25 cellular contexts compared by ENCODE assay signal in the genomic region with DNA sequence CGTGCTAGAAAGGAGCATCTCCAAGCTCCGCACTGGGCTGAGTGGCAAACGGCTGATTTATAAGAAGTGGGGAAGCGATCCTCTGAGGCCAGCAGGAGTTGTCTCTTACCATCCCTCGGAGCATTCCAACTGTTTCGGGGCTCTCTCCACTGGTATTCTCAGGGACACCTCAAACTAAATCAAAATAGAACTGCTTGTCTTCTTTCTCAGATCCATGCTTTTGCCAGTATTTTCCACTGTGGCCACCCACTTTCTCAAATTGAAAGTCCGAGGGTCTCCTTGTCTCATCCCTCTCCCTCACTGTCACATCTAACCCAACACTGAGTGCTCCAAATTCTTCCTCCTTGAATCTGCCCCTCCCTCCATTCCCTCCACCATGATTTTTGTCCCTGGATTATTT.
"Had no signal": no experiment of that assay in that cellular context is flagged by ENCODE, and none has a peak within 500 bp of the region (broad histone marks: within the 10 kb centered on the region; RNA-seq: fewer than 3 reads in every experiment).

No MANE protein-coding gene starts in this region.

- H3K4me1 Mint-ChIP-seq: activated B cell treated with CpG ODN at 0.5 μM for 24 hours; activated naive CD4-positive, alpha-beta T cell treated with anti-CD3 and anti-CD28 coated beads, Interleukin-2, amount 10 ng/mL, durations not matched to agents 7 days and 5 days; activated naive CD8-positive, alpha-beta T cell treated with anti-CD3 and anti-CD28 coated beads, Interleukin-2, amount 10 ng/mL, durations not matched to agents 7 days and 5 days; central memory CD8-positive, alpha-beta T cell had no signal

- H3K9me3 Mint-ChIP-seq: activated B cell treated with CpG ODN at 0.5 μM for 24 hours; activated CD4-positive, alpha-beta memory T cell treated with anti-CD3 and anti-CD28 coated beads for 36 hours; activated naive CD4-positive, alpha-beta T cell treated with anti-CD3 and anti-CD28 coated beads, Interleukin-2, amount 10 ng/mL, durations not matched to agents 7 days and 5 days; activated naive CD4-positive, alpha-beta T cell treated with anti-CD3 and anti-CD28 coated beads, Interleukin-2, amount 50 U/mL, for 72 hours; activated naive CD8-positive, alpha-beta T cell treated with anti-CD3 and anti-CD28 coated beads, Interleukin-2, amount 10 ng/mL, durations not matched to agents 7 days and 5 days; activated T-cell treated with anti-CD3 and anti-CD28 coated beads, Interleukin-2, amount 50 U/mL, for 24 hours; activated T-cell treated with anti-CD3 and anti-CD28 coated beads, Interleukin-2, amount 50 U/mL, for 72 hours; central memory CD8-positive, alpha-beta T cell; T-helper 2 cell treated with Interferon-gamma antibody and Interleukin-4, amounts not matched to agents 5 μg/mL and 100 μg/mL, for 36 hours had no signal

- DNase-seq: activated B cell treated with CpG ODN at 0.5 μM for 24 hours; activated CD4-positive, alpha-beta memory T cell treated with anti-CD3 and anti-CD28 coated beads for 36 hours; activated CD4-positive, alpha-beta T cell treated with anti-CD3 and anti-CD28 coated beads for 48 hours; activated CD4-positive, alpha-beta T cell treated with anti-CD3 and anti-CD28 coated beads, Interleukin-2, amount 50 U/mL, for 1 hour; activated CD8-positive, alpha-beta T cell treated with anti-CD3 and anti-CD28 coated beads, Interleukin-2, amount 10 ng/mL, durations not matched to agents 7 days and 5 days; activated gamma-delta T cell; activated naive CD4-positive, alpha-beta T cell; activated naive CD4-positive, alpha-beta T cell treated with anti-CD3 and anti-CD28 coated beads, Interleukin-2, amount 10 ng/mL, durations not matched to agents 7 days and 5 days; activated naive CD8-positive, alpha-beta T cell treated with anti-CD3 and anti-CD28 coated beads, Interleukin-2, amount 10 ng/mL, durations not matched to agents 7 days and 5 days; activated T-cell treated with anti-CD3 and anti-CD28 coated beads for 4 hours; activated T-cell treated with anti-CD3 and anti-CD28 coated beads, Interleukin-2, amount 50 U/mL, for 24 hours; activated T-cell treated with anti-CD3 and anti-CD28 coated beads, Interleukin-2, amount 50 U/mL, for 72 hours; brain microvascular endothelial cell; cortex of kidney; effector CD8-positive, alpha-beta T cell; erythroblast; foreskin melanocyte; T1000; WERI-Rb-1 had no signal

- H3K4me3 ChIP-seq: esophagus muscularis mucosa, gastroesophageal sphincter had no signal

- H3K4me1 ChIP-seq: esophagus muscularis mucosa, gastroesophageal sphincter had no signal

- H3K36me3 ChIP-seq: brain microvascular endothelial cell, esophagus muscularis mucosa, gastroesophageal sphincter, WERI-Rb-1 had no signal

- ATAC-seq: activated CD4-positive, CD25-positive, alpha-beta regulatory T cell treated with anti-CD3 and anti-CD28 coated beads, Interleukin-2, amount 50 U/mL, for 24 hours; activated CD8-positive, alpha-beta T cell treated with anti-CD3 and anti-CD28 coated beads, Interleukin-2, amount 10 ng/mL, durations not matched to agents 7 days and 5 days; activated naive CD4-positive, alpha-beta T cell treated with anti-CD3 and anti-CD28 coated beads, Interleukin-2, amount 50 U/mL, for 72 hours; activated T-cell treated with anti-CD3 and anti-CD28 coated beads, Interleukin-2, amount 50 U/mL, for 72 hours; gastroesophageal sphincter had no signal

- H3K36me3 Mint-ChIP-seq: activated CD4-positive, alpha-beta memory T cell treated with anti-CD3 and anti-CD28 coated beads for 36 hours; activated naive CD4-positive, alpha-beta T cell treated with anti-CD3 and anti-CD28 coated beads, Interleukin-2, amount 10 ng/mL, durations not matched to agents 7 days and 5 days; activated naive CD4-positive, alpha-beta T cell treated with anti-CD3 and anti-CD28 coated beads, Interleukin-2, amount 50 U/mL, for 72 hours; activated naive CD8-positive, alpha-beta T cell treated with anti-CD3 and anti-CD28 coated beads, Interleukin-2, amount 10 ng/mL, durations not matched to agents 7 days and 5 days had no signal

- H3K27ac Mint-ChIP-seq: activated B cell treated with CpG ODN at 0.5 μM for 24 hours; activated CD4-positive, alpha-beta memory T cell treated with anti-CD3 and anti-CD28 coated beads for 36 hours; activated CD8-positive, alpha-beta T cell treated with anti-CD3 and anti-CD28 coated beads, Interleukin-2, amount 10 ng/mL, durations not matched to agents 7 days and 5 days; activated naive CD4-positive, alpha-beta T cell treated with anti-CD3 and anti-CD28 coated beads, Interleukin-2, amount 10 ng/mL, durations not matched to agents 7 days and 5 days; activated naive CD4-positive, alpha-beta T cell treated with anti-CD3 and anti-CD28 coated beads, Interleukin-2, amount 50 U/mL, for 72 hours; activated naive CD8-positive, alpha-beta T cell treated with anti-CD3 and anti-CD28 coated beads, Interleukin-2, amount 10 ng/mL, durations not matched to agents 7 days and 5 days; activated T-cell treated with anti-CD3 and anti-CD28 coated beads, Interleukin-2, amount 50 U/mL, for 24 hours; activated T-cell treated with anti-CD3 and anti-CD28 coated beads, Interleukin-2, amount 50 U/mL, for 72 hours; T-helper 2 cell treated with Interferon-gamma antibody and Interleukin-4, amounts not matched to agents 5 μg/mL and 100 μg/mL, for 36 hours had no signal

- H3K9me3 ChIP-seq: esophagus muscularis mucosa, gastroesophageal sphincter had no signal

- H3K4me3 Mint-ChIP-seq: activated B cell treated with CpG ODN at 0.5 μM for 24 hours; activated CD4-positive, alpha-beta memory T cell treated with anti-CD3 and anti-CD28 coated beads for 36 hours; activated CD8-positive, alpha-beta T cell treated with anti-CD3 and anti-CD28 coated beads, Interleukin-2, amount 10 ng/mL, durations not matched to agents 7 days and 5 days; activated naive CD4-positive, alpha-beta T cell treated with anti-CD3 and anti-CD28 coated beads, Interleukin-2, amount 10 ng/mL, durations not matched to agents 7 days and 5 days; activated naive CD8-positive, alpha-beta T cell treated with anti-CD3 and anti-CD28 coated beads, Interleukin-2, amount 10 ng/mL, durations not matched to agents 7 days and 5 days; activated T-cell treated with anti-CD3 and anti-CD28 coated beads, Interleukin-2, amount 50 U/mL, for 24 hours; activated T-cell treated with anti-CD3 and anti-CD28 coated beads, Interleukin-2, amount 50 U/mL, for 72 hours; central memory CD8-positive, alpha-beta T cell; T-helper 2 cell treated with Interferon-gamma antibody and Interleukin-4, amounts not matched to agents 5 μg/mL and 100 μg/mL, for 36 hours had no signal

- H3K27ac ChIP-seq: brain microvascular endothelial cell, esophagus muscularis mucosa, gastroesophageal sphincter, WERI-Rb-1 had no signal
